Comparison of ENCODE assay signal across 17 cellular contexts in genomic region chr15:42858540-42858939, GRCh38.
DNase-seq lines count a peak whose midpoint lies in the region; ATAC-seq and TF ChIP-seq lines count a peak whose summit lies in the region.
"Had no signal": no experiment of that assay in that cellular context is flagged by ENCODE, and none has a peak within 500 bp of the region (broad histone marks: within the 10 kb centered on the region; RNA-seq: fewer than 3 reads in every experiment).

No MANE protein-coding gene starts in this region.

- TF ChIP-seq CTCF in MCF 10A (IDR thresholded peaks at IDR 0.05; ENCODE audit: unreplicated experiment) (no peak), RWPE2 (IDR thresholded peaks at IDR 0.05; ENCODE audit: poor library complexity, severe bottlenecking) (no peak), type B pancreatic cell (conservative IDR thresholded peaks at IDR 0.05) (no peak)

- H3K27ac Mint-ChIP-seq in MCF 10A (ENCODE audit: low read depth, unreplicated experiment) (no peak overlapping the region), type B pancreatic cell (peak overlapping the region; percentile 82)
- H3K27ac Mint-ChIP-seq: IgD-negative memory B cell had no signal

- H3K4me3 ChIP-seq in RWPE2 (ENCODE audit: severe bottlenecking) (no peak overlapping the region), right cardiac atrium (ENCODE audit: low read length) (no peak overlapping the region)
- H3K4me3 ChIP-seq: BLaER1 treated with 17β-estradiol and CSF1 and Interleukin-3, amounts not matched to agents 10 nM and 100 nM had no signal

- no peaks in the 10 kb centered on the region for H3K27me3 Mint-ChIP-seq in MCF 10A (ENCODE audit: insufficient read depth, unreplicated experiment)
- H3K27me3 Mint-ChIP-seq in type B pancreatic cell = no peaks in the 10 kb centered on the region
- H3K27me3 Mint-ChIP-seq: IgD-negative memory B cell had no signal

- WGBS in right cardiac atrium = 61% methylated on average over 2 of the region's 2 CpGs

- intact Hi-C loops in MCF 10A (cut with micrococcal nuclease) (no loop called here), right cardiac atrium (cut with DNase I) (no loop called here)

- ATAC-seq in RWPE2 (ENCODE audit: low read depth) (peak; percentile 90), right cardiac atrium (no peak), GM19395 (IDR thresholded peaks at IDR 0.05; ENCODE audit: unreplicated experiment) (no peak)
- ATAC-seq: HCT116 had no signal

- H3K4me1 Mint-ChIP-seq in MCF 10A (ENCODE audit: insufficient read depth, unreplicated experiment) (peaks cover 9% of the 10 kb centered on the region), type B pancreatic cell (ENCODE audit: unreplicated experiment) (peaks cover 5% of the 10 kb centered on the region)

- CTCF ChIA-PET in MCF 10A (lab: Yijun Ruan, JAX) = no interaction called here

- H3K9me3 Mint-ChIP-seq in MCF 10A (ENCODE audit: unreplicated experiment) (no peaks in the 10 kb centered on the region), type B pancreatic cell (peaks cover 5% of the 10 kb centered on the region)
- H3K9me3 Mint-ChIP-seq: IgD-negative memory B cell had no signal

- POLR2A ChIA-PET in MCF 10A (lab: Yijun Ruan, JAX) = interaction anchor here (0.8 to 1.2 kb wide), 2 partner anchors 11 to 21 kb away, joined by 3 read pairs; no protein-coding TSS in a partner anchor

- H3K36me3 Mint-ChIP-seq in MCF 10A (ENCODE audit: insufficient read depth, unreplicated experiment) = peaks cover 17% of the 10 kb centered on the region
- H3K36me3 Mint-ChIP-seq in type B pancreatic cell = peaks cover 27% of the 10 kb centered on the region

- DNase-seq in T47D (ENCODE audit: low read depth in 1 of 2, low spot score in 1 of 2) = peak; percentile 45 to 89
- no peak for DNase-seq in MCF 10A (ENCODE audit: unreplicated experiment)
- no peak for DNase-seq in RWPE2 (ENCODE audit: low spot score)
- DNase-seq in right cardiac atrium = no peak
- no peak for DNase-seq in type B pancreatic cell (ENCODE audit: extremely low spot score, unreplicated experiment)
- no peak for DNase-seq in HCEC 1CT
- DNase-seq in NCI-H1417 treated with DMSO at 0.1 percent for 48 hours (lab: John Stamatoyannopoulos, UW) = no peak
- DNase-seq: DMS153, MV-4-11, NCI-H146, NCI-H2107, NCI-H446, SIG-M5 had no signal

- no peaks in the 10 kb centered on the region for H3K27me3 ChIP-seq in RWPE2 (ENCODE audit: insufficient read depth, poor library complexity, severe bottlenecking)
- no peaks in the 10 kb centered on the region for H3K27me3 ChIP-seq in right cardiac atrium (ENCODE audit: control insufficient read depth, insufficient read depth)
- H3K27me3 ChIP-seq: BLaER1 treated with 17β-estradiol and CSF1 and Interleukin-3, amounts not matched to agents 10 nM and 100 nM had no signal

- H3K27ac ChIP-seq in RWPE2 (ENCODE audit: poor library complexity, severe bottlenecking) = peak overlapping the region; percentile 12
- peak overlapping the region; percentile 78 for H3K27ac ChIP-seq in right cardiac atrium (ENCODE audit: low read length)
- H3K27ac ChIP-seq: BLaER1 treated with 17β-estradiol and CSF1 and Interleukin-3, amounts not matched to agents 10 nM and 100 nM had no signal

- no TSS peak for BruUV-seq in MCF 10A (replicated peaks; lab: Mats Ljungman, UMichigan)

- H3K4me1 ChIP-seq in RWPE2 (ENCODE audit: insufficient read depth, poor library complexity, severe bottlenecking) (peaks cover 24% of the 10 kb centered on the region), right cardiac atrium (ENCODE audit: control insufficient read depth, insufficient read depth, low read length) (peaks cover 3% of the 10 kb centered on the region)

- no peaks in the 10 kb centered on the region for H3K9me3 ChIP-seq in RWPE2 (ENCODE audit: severe bottlenecking)
- no peaks in the 10 kb centered on the region for H3K9me3 ChIP-seq in right cardiac atrium (ENCODE audit: control insufficient read depth, low read length)

- no peak overlapping the region for H3K4me3 Mint-ChIP-seq in MCF 10A (ENCODE audit: unreplicated experiment)
- peak overlapping the region; percentile 1 for H3K4me3 Mint-ChIP-seq in type B pancreatic cell
- H3K4me3 Mint-ChIP-seq: IgD-negative memory B cell had no signal

- in situ Hi-C loops in T47D (cut with HindIII; ENCODE audit: low pct_unique_long_range_greater_than_20kb, low sequenced_read_pairs) = no loop called here

- peaks cover 11% of the 10 kb centered on the region for H3K36me3 ChIP-seq in RWPE2 (ENCODE audit: low read depth)

Comparison
In these comparisons a context has a peak if more than half of its experiments do, and no peak if none do; other contexts are left out.
1. DNase-seq: peak in T47D (2 of 2); none in MCF 10A (single experiment), RWPE2 (single experiment), right cardiac atrium (0 of 3), type B pancreatic cell (single experiment), HCEC 1CT (single experiment) and NCI-H1417 treated with DMSO at 0.1 percent for 48 hours (single experiment).